Comparison of ENCODE assay signal across 27 cellular contexts in the genomic region with DNA sequence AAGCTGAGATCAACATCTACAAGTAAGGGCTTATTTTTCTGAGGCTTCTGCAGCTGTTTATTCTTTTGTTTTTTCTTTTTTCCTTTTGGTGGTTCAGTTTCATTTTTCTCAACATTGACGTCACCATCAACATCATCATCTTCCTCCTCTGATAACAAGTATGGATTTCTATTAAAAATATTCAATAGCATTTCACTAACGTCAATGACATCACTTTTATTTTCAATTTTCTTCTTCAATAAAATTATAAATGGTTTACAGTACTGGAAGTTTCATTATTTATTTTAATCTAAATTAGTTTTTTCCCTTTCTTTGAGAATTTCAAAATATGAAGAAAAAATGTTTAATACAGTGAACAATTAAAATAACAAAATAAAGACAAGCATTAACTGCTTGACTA.
"Had no signal": no experiment of that assay in that cellular context is flagged by ENCODE, and none has a peak within 500 bp of the region (broad histone marks: within the 10 kb centered on the region; RNA-seq: fewer than 3 reads in every experiment).

No MANE protein-coding gene starts in this region.

- ATAC-seq: esophagus mucosa; gastroesophageal sphincter; left cardiac atrium; lower lobe of right lung; sciatic nerve; stimulated activated naive B cell treated with anti-CD40 and anti-IgM and Interleukin-4, amounts not matched to agents 10 μg/mL and 1 μg/mL and 100 μg/mL, for 72 hours; stimulated activated naive CD8-positive, alpha-beta T cell treated with anti-CD3 and anti-CD28 coated beads, Interleukin-15, amount 100 ng/mL, for 72 hours; upper lobe of right lung had no signal

- FAIRE-seq: keratinocyte had no signal

- H3K4me1 ChIP-seq: gastroesophageal sphincter, left ventricle myocardium inferior, lower lobe of right lung, parathyroid adenoma, prostate gland, testis, tibial nerve, upper lobe of right lung, vagina had no signal

- H3K4me1 Mint-ChIP-seq: endodermal cell; nephron; stimulated activated naive CD8-positive, alpha-beta T cell treated with anti-CD3 and anti-CD28 coated beads, Interleukin-15, amount 100 ng/mL, for 72 hours had no signal

- H3K4me3 ChIP-seq: coronary artery, gastroesophageal sphincter, left ventricle myocardium inferior, lower lobe of right lung, prostate gland, testis, tibial nerve, upper lobe of right lung, vagina had no signal

- H3K79me2 ChIP-seq: parathyroid adenoma had no signal

- H3K9me3 ChIP-seq: gastroesophageal sphincter, left ventricle myocardium inferior, lower lobe of right lung, prostate gland, testis, tibial nerve, upper lobe of right lung, vagina had no signal

- H3K27me3 Mint-ChIP-seq: naive B cell; stimulated activated naive B cell treated with anti-CD40 and anti-IgM and Interleukin-4, amounts not matched to agents 10 μg/mL and 1 μg/mL and 100 μg/mL, for 72 hours; stimulated activated naive CD8-positive, alpha-beta T cell treated with anti-CD3 and anti-CD28 coated beads, Interleukin-15, amount 100 ng/mL, for 72 hours had no signal

- H3K27me3 ChIP-seq: gastroesophageal sphincter, testis, tibial nerve, upper lobe of right lung, vagina had no signal

- H3K9me3 Mint-ChIP-seq: endodermal cell; naive B cell; nephron; stimulated activated naive B cell treated with anti-CD40 and anti-IgM and Interleukin-4, amounts not matched to agents 10 μg/mL and 1 μg/mL and 100 μg/mL, for 72 hours; stimulated activated naive CD8-positive, alpha-beta T cell treated with anti-CD3 and anti-CD28 coated beads, Interleukin-15, amount 100 ng/mL, for 72 hours had no signal

- H3K9ac ChIP-seq: parathyroid adenoma had no signal

- H3K4me3 Mint-ChIP-seq: endodermal cell; naive B cell; nephron; stimulated activated naive B cell treated with anti-CD40 and anti-IgM and Interleukin-4, amounts not matched to agents 10 μg/mL and 1 μg/mL and 100 μg/mL, for 72 hours; stimulated activated naive CD8-positive, alpha-beta T cell treated with anti-CD3 and anti-CD28 coated beads, Interleukin-15, amount 100 ng/mL, for 72 hours had no signal

- H3K27ac Mint-ChIP-seq: nephron; stimulated activated naive B cell treated with anti-CD40 and anti-IgM and Interleukin-4, amounts not matched to agents 10 μg/mL and 1 μg/mL and 100 μg/mL, for 72 hours had no signal

- H2AFZ ChIP-seq: parathyroid adenoma had no signal

- H3K27ac ChIP-seq: coronary artery, gastroesophageal sphincter, left ventricle myocardium inferior, lower lobe of right lung, parathyroid adenoma, prostate gland, testis, tibial nerve, upper lobe of right lung, vagina had no signal

- DNase-seq: effector CD4-positive, alpha-beta T cell; endodermal cell; glutamatergic neuron; left cardiac atrium; left ventricle myocardium inferior; lower lobe of right lung; mesenchymal stem cell; midbrain; naive B cell; occipital lobe; retina; stimulated activated CD4-positive, alpha-beta T cell treated with anti-CD3 and anti-CD28 coated beads, Interleukin-2, amount 100 ng/mL, for 24 hours; stimulated activated CD4-positive, alpha-beta T cell treated with anti-CD3 and anti-CD28 coated beads, Interleukin-4, amount 100 ng/mL, for 4 hours; stimulated activated naive B cell treated with anti-CD40 and anti-IgM and Interleukin-4, amounts not matched to agents 10 μg/mL and 1 μg/mL and 100 μg/mL, for 72 hours; stimulated activated naive CD8-positive, alpha-beta T cell treated with anti-CD3 and anti-CD28 coated beads, Interleukin-15, amount 100 ng/mL, for 72 hours; testis; upper lobe of right lung had no signal
